8 cellular contexts compared by ENCODE assay signal in the genomic region with DNA sequence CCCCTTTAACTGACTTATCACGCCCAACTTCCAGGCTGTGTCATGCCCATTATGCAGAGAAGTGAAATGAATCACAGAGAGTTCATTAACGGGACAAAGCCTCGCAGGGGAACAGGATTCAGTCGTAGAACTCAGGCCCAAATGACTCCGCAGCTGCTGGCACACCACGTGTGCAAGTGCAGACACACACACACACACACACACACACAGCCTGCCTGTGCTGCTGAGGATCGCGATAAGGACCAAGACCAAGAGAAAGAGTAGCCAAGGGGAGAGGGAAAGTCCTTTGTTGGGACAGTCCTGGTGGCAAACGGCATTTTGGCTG.
DNase-seq lines count a peak whose midpoint lies in the region; ATAC-seq, FAIRE-seq and TF ChIP-seq lines count a peak whose summit lies in the region.

No MANE protein-coding gene starts in this region.

- peak overlapping the region; percentile 84 for H3K4me3 Mint-ChIP-seq in activated naive CD8-positive, alpha-beta T cell

- H2AFZ ChIP-seq in OCI-LY3 (ENCODE audit: low read depth, low read length), result 0 out of 2 replicates have a peak overlapping the region, but pooled peaks have one; percentile 45

- H4K20me1 ChIP-seq in OCI-LY3 (ENCODE audit: insufficient read depth, low read length), result no peaks in the 10 kb centered on the region

- peak; percentile 87 for FAIRE-seq in GM18507 (lab: Jason Lieb, UNC)

- H3K9me3 ChIP-seq in OCI-LY3 (ENCODE audit: insufficient read depth, low read length), result no peaks in the 10 kb centered on the region
- H3K9me3 ChIP-seq in right atrium auricular region, result no peaks in the 10 kb centered on the region

- H3K4me2 ChIP-seq in OCI-LY3 (ENCODE audit: low read length), result peak overlapping the region; percentile 88

- H3K27ac Mint-ChIP-seq in activated naive CD8-positive, alpha-beta T cell, result peak overlapping the region; percentile 95

- no peaks in the 10 kb centered on the region for H3K79me2 ChIP-seq in OCI-LY3 (ENCODE audit: low read length)

- H3K27ac ChIP-seq in OCI-LY3 (ENCODE audit: low read length) (no peak overlapping the region), right atrium auricular region (peak overlapping the region in 1 of 2 donors; percentile 4)

- DNase-seq in GM18507 (ENCODE audit: extremely low spot score, insufficient read length, low read depth) (peak; percentile 67), right atrium auricular region (ENCODE audit: low spot score) (peak; percentile 86), NCI-H345 treated with DMSO at 0.1 percent for 48 hours (lab: John Stamatoyannopoulos, UW; ENCODE audit: unreplicated experiment) (no peak), NCI-H2196 treated with DMSO at 0.1 percent for 48 hours (lab: John Stamatoyannopoulos, UW; ENCODE audit: unreplicated experiment) (no peak)
- DNase-seq in stimulated activated CD4-positive, alpha-beta T cell treated with anti-CD3 and anti-CD28 coated beads, Interleukin-15, amount 100 ng/mL, for 24 hours, result peak; percentile 80

- H3K9me3 Mint-ChIP-seq in activated naive CD8-positive, alpha-beta T cell (ENCODE audit: low read depth), result no peaks in the 10 kb centered on the region

- peak overlapping the region; percentile 49 for H3K9ac ChIP-seq in OCI-LY3 (ENCODE audit: low read length)

- H3K4me1 ChIP-seq in OCI-LY3 (ENCODE audit: low read length) (peaks cover 40% of the 10 kb centered on the region), right atrium auricular region (peaks cover 0 to 40% of the 10 kb centered on the region in 2 donors)

- peaks cover 45% of the 10 kb centered on the region for H3K27me3 ChIP-seq in OCI-LY3 (ENCODE audit: low read depth, low read length)
- no peaks in the 10 kb centered on the region for H3K27me3 ChIP-seq in right atrium auricular region

- peaks cover 10% of the 10 kb centered on the region for H3K27me3 Mint-ChIP-seq in activated naive CD8-positive, alpha-beta T cell

- H3K4me3 ChIP-seq in OCI-LY3 (ENCODE audit: low read length) (peak overlapping the region; percentile 72), right atrium auricular region (no peak overlapping the region)

- H3K36me3 ChIP-seq in OCI-LY3 (replicated peaks; ENCODE audit: low read depth, low read length) (no peaks in the 10 kb centered on the region), right atrium auricular region (no peaks in the 10 kb centered on the region)

- peaks cover 52% of the 10 kb centered on the region for H3K4me1 Mint-ChIP-seq in activated naive CD8-positive, alpha-beta T cell (ENCODE audit: low read depth)

- peak; percentile 64 for ATAC-seq in HG02610 (IDR thresholded peaks at IDR 0.05; ENCODE audit: unreplicated experiment)

- H3K36me3 Mint-ChIP-seq in activated naive CD8-positive, alpha-beta T cell, result peaks cover 2% of the 10 kb centered on the region

- TF ChIP-seq CTCF in OCI-LY3 (IDR thresholded peaks at IDR 0.05; ENCODE audit: low read depth, low read length) (no peak), right atrium auricular region (IDR thresholded peaks at IDR 0.05) (no peak)

Comparison
In these comparisons a context has a peak if more than half of its experiments do, and no peak if none do; other contexts are left out.
1. DNase-seq: peak in GM18507 (single experiment), right atrium auricular region (single experiment) and stimulated activated CD4-positive, alpha-beta T cell treated with anti-CD3 and anti-CD28 coated beads, Interleukin-15, amount 100 ng/mL, for 24 hours (single experiment); none in NCI-H345 treated with DMSO at 0.1 percent for 48 hours (single experiment) and NCI-H2196 treated with DMSO at 0.1 percent for 48 hours (single experiment).